Comparison of ENCODE assay signal across 10 cellular contexts in the genomic region with DNA sequence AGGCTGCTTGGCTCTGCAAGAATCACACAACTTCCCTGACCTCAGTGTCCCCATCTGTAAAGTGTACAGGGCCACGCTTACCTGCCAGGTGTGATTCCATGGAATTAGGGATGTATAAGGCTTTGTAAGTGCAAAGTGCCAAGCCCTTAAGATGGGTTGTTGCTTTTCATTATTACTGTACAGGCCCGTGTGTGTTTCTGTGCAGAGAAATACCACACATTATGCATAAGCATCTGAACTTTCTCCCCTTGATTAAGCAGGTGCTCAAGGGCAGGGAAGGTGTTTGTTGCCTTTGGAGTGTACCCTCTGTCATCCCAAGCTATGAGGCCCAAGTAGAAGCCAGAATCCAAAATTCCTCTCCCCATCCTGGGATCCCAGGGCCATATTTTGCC. TPM values are rescaled to one million over a fixed set of nuclear protein-coding genes. Genes with fewer than 3 reads are reported as not detected.
DNase-seq lines count a peak whose midpoint lies in the region; ATAC-seq and TF ChIP-seq lines count a peak whose summit lies in the region.
"Had no signal": no experiment of that assay in that cellular context is flagged by ENCODE, and none has a peak within 500 bp of the region (broad histone marks: within the 10 kb centered on the region; RNA-seq: fewer than 3 reads in every experiment).

No MANE protein-coding gene starts in this region.

- no peaks in the 10 kb centered on the region for H3K27me3 ChIP-seq in hepatocyte

- no peaks in the 10 kb centered on the region for H4K20me1 ChIP-seq in hepatocyte (ENCODE audit: insufficient read depth, poor library complexity, severe bottlenecking)

- H2AFZ ChIP-seq in hepatocyte, result no peak overlapping the region

- H3K36me3 ChIP-seq in hepatocyte (replicated peaks; ENCODE audit: insufficient read depth, low read depth), result no peaks in the 10 kb centered on the region
- H3K36me3 ChIP-seq: neutrophil had no signal

- DNase-seq in hepatocyte (ENCODE audit: low spot score), result no peak
- DNase-seq in NCI-H146 (lab: John Stamatoyannopoulos, UW), result no peak
- DNase-seq in HT-29 (ENCODE audit: low spot score), result no peak
- DNase-seq: DMS79 treated with DMSO at 0.1 percent for 48 hours had no signal

- no peak for TF ChIP-seq CTCF in hepatocyte (IDR thresholded peaks at IDR 0.05; ENCODE audit: poor library complexity)

- H3K27ac ChIP-seq in hepatocyte, result peak overlapping the region; percentile 63
- H3K27ac ChIP-seq: neutrophil, VCaP had no signal

- no peak overlapping the region for H3K4me3 ChIP-seq in hepatocyte

- H3K4me2 ChIP-seq in hepatocyte, result no peak overlapping the region

- ATAC-seq in GM18867 (IDR thresholded peaks at IDR 0.05; ENCODE audit: unreplicated experiment) (peak; percentile 29), GM21447 (IDR thresholded peaks at IDR 0.05; ENCODE audit: unreplicated experiment) (peak; percentile 25), HG03280 (IDR thresholded peaks at IDR 0.05; ENCODE audit: unreplicated experiment) (peak; percentile 15), GM18868 (IDR thresholded peaks at IDR 0.05; ENCODE audit: unreplicated experiment) (no peak)

- peaks cover 4% of the 10 kb centered on the region for H3K4me1 ChIP-seq in hepatocyte (ENCODE audit: insufficient read depth)

- no peaks in the 10 kb centered on the region for H3K9me3 ChIP-seq in hepatocyte (ENCODE audit: low read depth)
- H3K9me3 ChIP-seq: neutrophil had no signal

- no peaks in the 10 kb centered on the region for H3K9me2 ChIP-seq in hepatocyte (replicated peaks; ENCODE audit: insufficient read depth)

- no peaks in the 10 kb centered on the region for H3K79me2 ChIP-seq in hepatocyte

- WGBS in hepatocyte (ENCODE audit: low lambda C conversion rate, missing lambda C conversion rate), result 87% methylated on average over 2 of the region's 2 CpGs

RNA-seq across cellular contexts. Expression of a gene that starts 13.6 kb away (rescaled TPM):
- 2.9 and 5.1 TPM in 2 replicates for total RNA-seq in hepatocyte
- polyA plus RNA-seq in hepatocyte, result 1.8 and 3.3 TPM in 2 replicates
- 1.9 and 3.3 TPM in 2 replicates for total RNA-seq in HT-29 (2014; rRNA removed; shearing (Covaris generic))
